Comparison of ENCODE assay signal across 8 cellular contexts in the genomic region with DNA sequence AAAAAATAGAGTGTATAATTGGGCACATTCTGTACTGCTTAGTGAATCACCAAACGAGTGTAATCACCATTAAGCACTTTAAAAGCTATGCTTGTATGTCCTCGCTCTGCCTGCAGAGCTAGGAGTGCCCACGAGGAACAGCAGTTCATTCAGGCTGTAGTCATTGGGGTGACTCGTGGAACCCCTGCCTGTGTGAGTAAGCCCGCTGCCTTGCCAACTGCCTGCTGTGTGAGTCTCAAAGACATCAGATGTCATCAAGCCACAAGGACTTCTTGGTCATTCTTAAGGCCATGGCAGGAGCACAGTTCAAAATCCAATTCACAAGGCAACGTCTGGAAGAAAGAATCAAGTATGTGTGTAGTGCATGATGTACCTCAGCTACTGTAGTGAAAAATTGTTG.
A peak's percentile ranks its signal among the peaks of the same experiment; 100 is the strongest.
DNase-seq lines count a peak whose midpoint lies in the region; ATAC-seq and TF ChIP-seq lines count a peak whose summit lies in the region.

No MANE protein-coding gene starts in this region.

- TF ChIP-seq CTCF in AG04449 (IDR thresholded peaks at IDR 0.05; ENCODE audit: insufficient read depth, low read length, missing control alignments) (no peak), body of pancreas (IDR thresholded peaks at IDR 0.05) (no peak)
- no peak for TF ChIP-seq CTCF in CD8-positive, alpha-beta T cell (IDR thresholded peaks at IDR 0.05)

- no peak overlapping the region for H2AFZ ChIP-seq in mesenchymal stem cell (ENCODE audit: low read depth, low read length)

- no peak overlapping the region for H3K14ac ChIP-seq in mesenchymal stem cell (ENCODE audit: low read length in 2 of 2)

- H2AK5ac ChIP-seq in mesenchymal stem cell (ENCODE audit: low read length, severe bottlenecking), result no peak overlapping the region

- POLR2A ChIA-PET in AG04449 (lab: Yijun Ruan, JAX), result interaction anchor here (0.6 to 1.5 kb wide), 2 partner anchors 33 to 41 kb away, joined by 4 to 6 read pairs; no protein-coding TSS in a partner anchor
- POLR2A ChIA-PET in T-cell (lab: Charles Lee), result no interaction called here
- POLR2A ChIA-PET in CD8-positive, alpha-beta T cell (lab: Charles Lee), result interaction anchor here (1.2 kb wide), 1 partner anchor 10 kb away, joined by 3 read pairs; no protein-coding TSS in a partner anchor

- no peak overlapping the region for H3K23ac ChIP-seq in mesenchymal stem cell (ENCODE audit: low read length in 2 of 2)

- H3K4me1 Mint-ChIP-seq in T-cell, result peaks cover 69 to 75% (median 69%) of the 10 kb centered on the region in 3 donors
- peaks cover 64% of the 10 kb centered on the region for H3K4me1 Mint-ChIP-seq in CD8-positive, alpha-beta T cell (ENCODE audit: low read depth)

- no peak overlapping the region for H2BK15ac ChIP-seq in mesenchymal stem cell (ENCODE audit: low read depth, poor library complexity, severe bottlenecking)

- H3K4ac ChIP-seq in mesenchymal stem cell (ENCODE audit: low read depth in 1 of 2, low read length in 2 of 2), result no peak overlapping the region

- intact Hi-C loops in body of pancreas (cut with DNase I), result no loop called here
- intact Hi-C loops in CD8-positive, alpha-beta T cell (cut with DNase I, micrococcal nuclease), result no loop called here

- no peak overlapping the region for H2BK12ac ChIP-seq in mesenchymal stem cell (ENCODE audit: low read length in 2 of 2)

- H3K4me2 ChIP-seq in mesenchymal stem cell (ENCODE audit: low read length, poor library complexity, severe bottlenecking), result no peak overlapping the region

- H3K4me1 ChIP-seq in body of pancreas (peaks cover 92% of the 10 kb centered on the region), mesenchymal stem cell (ENCODE audit: control insufficient read depth, insufficient read depth, low read depth, low read length) (peaks cover 19% of the 10 kb centered on the region)
- H3K4me1 ChIP-seq in CD8-positive, alpha-beta T cell (ENCODE audit: insufficient read depth, low read length), result peaks cover 12% of the 10 kb centered on the region

- no peak overlapping the region for H4K8ac ChIP-seq in mesenchymal stem cell (ENCODE audit: low read length)

- CTCF ChIA-PET in AG04449 (lab: Yijun Ruan, JAX), result interaction anchor here (0.6 to 1.8 kb wide), 5 partner anchors 12 to 649 kb away, joined by 3 to 6 read pairs (median 4); no protein-coding TSS in a partner anchor
- CTCF ChIA-PET in T-cell (lab: Charles Lee), result interaction anchor here in 1 of 2 donors (1.0 kb wide), 1 partner anchor 79 kb away, joined by 3 read pairs; no protein-coding TSS in a partner anchor
- CTCF ChIA-PET in CD8-positive, alpha-beta T cell (lab: Charles Lee), result interaction anchor here (0.6 kb wide), 2 partner anchors 10 to 68 kb away, joined by 3 read pairs; no protein-coding TSS in a partner anchor

- H4K91ac ChIP-seq in mesenchymal stem cell (ENCODE audit: low read length), result no peak overlapping the region

- H3K36me3 ChIP-seq in body of pancreas (replicated peaks in 1 of 2; ENCODE audit: insufficient read depth in 1 of 2, low read depth in 2 of 2), result no peaks in the 10 kb centered on the region
- no peaks in the 10 kb centered on the region for H3K36me3 ChIP-seq in mesenchymal stem cell (ENCODE audit: control insufficient read depth in 1 of 2, insufficient read depth in 2 of 2, low read depth in 1 of 2, low read length in 2 of 2)
- H3K36me3 ChIP-seq in CD8-positive, alpha-beta T cell (ENCODE audit: insufficient read depth, low read length), result no peaks in the 10 kb centered on the region

- H3K36me3 Mint-ChIP-seq in T-cell, result peaks cover 8% of the 10 kb centered on the region
- H3K36me3 Mint-ChIP-seq in CD8-positive, alpha-beta T cell, result peaks cover 4% of the 10 kb centered on the region

- DNase-seq in AG04449 (ENCODE audit: low read depth, low spot score), result peak; percentile 59
- peak; percentile 3 for DNase-seq in H4 (ENCODE audit: low spot score)
- DNase-seq in body of pancreas, result peak in 3 of 4 donors; percentile 29 to 49 (median 35)
- DNase-seq in mesenchymal stem cell, result peak; percentile 87
- DNase-seq in T-cell, result no peak
- DNase-seq in COR-L47 (lab: John Stamatoyannopoulos, UW), result no peak
- no peak for DNase-seq in DMS53 treated with DMSO at 0.1 percent for 48 hours (lab: John Stamatoyannopoulos, UW; ENCODE audit: unreplicated experiment)
- no peak for DNase-seq in CD8-positive, alpha-beta T cell

- WGBS in body of pancreas, 2 donors, result 73% methylated on average over 6 of the region's 6 CpGs
- WGBS in mesenchymal stem cell, result 47% methylated on average over 6 of the region's 6 CpGs

- H3K27ac Mint-ChIP-seq in T-cell, result no peak overlapping the region
- H3K27ac Mint-ChIP-seq in CD8-positive, alpha-beta T cell, result no peak overlapping the region

- H3K27me3 ChIP-seq in body of pancreas, result no peaks in the 10 kb centered on the region
- H3K27me3 ChIP-seq in mesenchymal stem cell (ENCODE audit: control insufficient read depth in 1 of 2, insufficient read depth in 1 of 2, low read length in 2 of 2), result no peaks in the 10 kb centered on the region
- H3K27me3 ChIP-seq in CD8-positive, alpha-beta T cell (ENCODE audit: insufficient read depth, low read length), result no peaks in the 10 kb centered on the region

- H3K18ac ChIP-seq in mesenchymal stem cell (ENCODE audit: low read depth in 1 of 2, low read length in 2 of 2), result no peak overlapping the region

- ATAC-seq in body of pancreas, result no peak
- no peak for ATAC-seq in T-cell (replicated peaks in 1 of 4)
- no peak for ATAC-seq in CD8-positive, alpha-beta T cell

- H3K9me3 ChIP-seq in body of pancreas, result no peaks in the 10 kb centered on the region
- H3K9me3 ChIP-seq in mesenchymal stem cell (ENCODE audit: control insufficient read depth, low read length), result no peaks in the 10 kb centered on the region
- H3K9me3 ChIP-seq in CD8-positive, alpha-beta T cell (ENCODE audit: low read length), result no peaks in the 10 kb centered on the region

- H3K79me1 ChIP-seq in mesenchymal stem cell (replicated peaks; ENCODE audit: low read length, poor library complexity, severe bottlenecking), result peaks cover 15% of the 10 kb centered on the region

- H3K27ac ChIP-seq in body of pancreas (no peak overlapping the region), mesenchymal stem cell (ENCODE audit: low read length, poor library complexity, severe bottlenecking) (no peak overlapping the region)
- no peak overlapping the region for H3K27ac ChIP-seq in CD8-positive, alpha-beta T cell (ENCODE audit: low read depth, low read length)

- H3K27me3 Mint-ChIP-seq in T-cell, result no peaks in the 10 kb centered on the region
- no peaks in the 10 kb centered on the region for H3K27me3 Mint-ChIP-seq in CD8-positive, alpha-beta T cell (ENCODE audit: low read depth)

- no peak overlapping the region for H3K4me3 Mint-ChIP-seq in T-cell
- no peak overlapping the region for H3K4me3 Mint-ChIP-seq in CD8-positive, alpha-beta T cell

- no peaks in the 10 kb centered on the region for H3K9me3 Mint-ChIP-seq in T-cell
- H3K9me3 Mint-ChIP-seq in CD8-positive, alpha-beta T cell, result no peaks in the 10 kb centered on the region

- no peak for TF ChIP-seq POLR2A in body of pancreas (IDR thresholded peaks at IDR 0.05)

- peak overlapping the region; percentile 86 for H3K9ac ChIP-seq in mesenchymal stem cell (ENCODE audit: low read length)

- no peak overlapping the region for H2BK5ac ChIP-seq in mesenchymal stem cell (ENCODE audit: low read depth, low read length, poor library complexity, severe bottlenecking)

- H2BK120ac ChIP-seq in mesenchymal stem cell (ENCODE audit: low read depth, low read length), result no peak overlapping the region

- H3K4me3 ChIP-seq in AG04449 (ENCODE audit: low read depth, low read length), result no peak overlapping the region
- no peak overlapping the region for H3K4me3 ChIP-seq in body of pancreas
- H3K4me3 ChIP-seq in mesenchymal stem cell (ENCODE audit: insufficient read depth in 1 of 2, low read depth in 1 of 2, low read length in 2 of 2), result peak overlapping the region in 1 of 2 experiments; percentile 2
- H3K4me3 ChIP-seq in CD8-positive, alpha-beta T cell (ENCODE audit: low read depth, low read length), result no peak overlapping the region

Comparison
In these comparisons a context has a peak if more than half of its experiments do, and no peak if none do; other contexts are left out.
1. DNase-seq: peak in AG04449 (single experiment), H4 (single experiment), body of pancreas (3 of 4) and mesenchymal stem cell (single experiment); none in T-cell (0 of 34), COR-L47 (single experiment), DMS53 treated with DMSO at 0.1 percent for 48 hours (single experiment) and CD8-positive, alpha-beta T cell (0 of 7).
2. POLR2A ChIA-PET loops: an anchor here in AG04449 (0.6 to 1.5 kb wide) and CD8-positive, alpha-beta T cell (1.2 kb wide); none called in T-cell.